1 cellular context compared by ENCODE assay signal in genomic region chr16:13436641-13437423, GRCh38.
TF ChIP-seq lines count a peak whose summit lies in the region.

No MANE protein-coding gene starts in this region.

TF ChIP-seq in GM12878, 131 proteins besides CTCF, POLR2A, EP300 and RAD21 (continued from another document and continues in another):
- TF ChIP-seq ZNF592 (IDR thresholded peaks at IDR 0.05) (peak; percentile 50; the same call in 1 of the 2 replicates), YY1 (IDR thresholded peaks at IDR 0.05; ENCODE audit: low read depth, low read length) (0 out of 2 replicates have a peak, but pooled peaks have one; percentile 12), ATF7 (IDR thresholded peaks at IDR 0.05; ENCODE audit: low read depth) (peak; percentile 85), IRF4 (IDR thresholded peaks at IDR 0.05; ENCODE audit: low read depth, low read length) (peak; percentile 37; the same call in 1 of the 2 replicates), PML (IDR thresholded peaks at IDR 0.05; ENCODE audit: low read length) (0 out of 2 replicates have a peak, but pooled peaks have one; percentile 32), NBN (IDR thresholded peaks at IDR 0.05) (peak; percentile 73; the same call in 1 of the 2 replicates), E2F8 (IDR thresholded peaks at IDR 0.05; ENCODE audit: low read depth, partially characterized antibody) (no peak), TCF7 (IDR thresholded peaks at IDR 0.05; ENCODE audit: borderline replicate concordance) (peak; percentile 82; the same call in 1 of the 2 replicates), SMAD5 (IDR thresholded peaks at IDR 0.05; ENCODE audit: low read depth) (no peak), MTA2 (IDR thresholded peaks at IDR 0.05; ENCODE audit: low read depth) (peak; percentile 90), HDAC2 (IDR thresholded peaks at IDR 0.05) (no peak), TAF1 (IDR thresholded peaks at IDR 0.05; ENCODE audit: borderline replicate concordance, low read depth, low read length) (no peak), ZZZ3 (IDR thresholded peaks at IDR 0.05; ENCODE audit: control insufficient read depth, insufficient read length, low read depth) (no peak), ZBED1 (IDR thresholded peaks at IDR 0.05; ENCODE audit: borderline replicate concordance) (0 out of 2 replicates have a peak, but pooled peaks have one; percentile 50), ZNF384 (IDR thresholded peaks at IDR 0.05; ENCODE audit: borderline replicate concordance, low read depth, low read length) (peak; percentile 15; the same call in 1 of the 2 replicates), ASH2L (IDR thresholded peaks at IDR 0.05; ENCODE audit: borderline replicate concordance, low read depth) (no peak), BCL11A (IDR thresholded peaks at IDR 0.05; ENCODE audit: low read depth, low read length) (peak; percentile 75), BMI1 (IDR thresholded peaks at IDR 0.05; ENCODE audit: borderline replicate concordance) (peak; percentile 98), NFIC (IDR thresholded peaks at IDR 0.05; ENCODE audit: low read depth, low read length) (peak; percentile 77; the same call in 1 of the 2 replicates), CBFB (IDR thresholded peaks at IDR 0.05; ENCODE audit: low read depth) (0 out of 2 replicates have a peak, but pooled peaks have one; percentile 28), DPF2 (IDR thresholded peaks at IDR 0.05) (peak; percentile 84), EZH2 (IDR thresholded peaks at IDR 0.05; ENCODE audit: borderline replicate concordance, control insufficient read depth, low read depth, low read length) (no peak), BACH1 (IDR thresholded peaks at IDR 0.05; ENCODE audit: borderline replicate concordance) (no peak), POU2F2 (IDR thresholded peaks at IDR 0.05; ENCODE audit: borderline replicate concordance, low read depth, low read length) (peak; percentile 21; the same call in 1 of the 3 replicates), SMAD1 (IDR thresholded peaks at IDR 0.05; ENCODE audit: low read depth, partially characterized antibody) (peak; percentile 68), KLF5 (IDR thresholded peaks at IDR 0.05; ENCODE audit: partially characterized antibody) (no peak), PAX5 (IDR thresholded peaks at IDR 0.05; ENCODE audit: borderline replicate concordance, low read depth, low read length) (peak; percentile 76), MEF2B (IDR thresholded peaks at IDR 0.05; ENCODE audit: partially characterized antibody, poor library complexity, severe bottlenecking) (peak; percentile 94), TBL1XR1 (IDR thresholded peaks at IDR 0.05; ENCODE audit: low read depth, low read length) (peak; percentile 64; the same call in 1 of the 2 replicates), ZBTB11 (CRISPR knock-in tag; IDR thresholded peaks at IDR 0.05) (no peak), RELA (IDR thresholded peaks at IDR 0.05; ENCODE audit: borderline replicate concordance, partially characterized antibody) (peak; percentile 84)
- TF ChIP-seq, protein P1, sequence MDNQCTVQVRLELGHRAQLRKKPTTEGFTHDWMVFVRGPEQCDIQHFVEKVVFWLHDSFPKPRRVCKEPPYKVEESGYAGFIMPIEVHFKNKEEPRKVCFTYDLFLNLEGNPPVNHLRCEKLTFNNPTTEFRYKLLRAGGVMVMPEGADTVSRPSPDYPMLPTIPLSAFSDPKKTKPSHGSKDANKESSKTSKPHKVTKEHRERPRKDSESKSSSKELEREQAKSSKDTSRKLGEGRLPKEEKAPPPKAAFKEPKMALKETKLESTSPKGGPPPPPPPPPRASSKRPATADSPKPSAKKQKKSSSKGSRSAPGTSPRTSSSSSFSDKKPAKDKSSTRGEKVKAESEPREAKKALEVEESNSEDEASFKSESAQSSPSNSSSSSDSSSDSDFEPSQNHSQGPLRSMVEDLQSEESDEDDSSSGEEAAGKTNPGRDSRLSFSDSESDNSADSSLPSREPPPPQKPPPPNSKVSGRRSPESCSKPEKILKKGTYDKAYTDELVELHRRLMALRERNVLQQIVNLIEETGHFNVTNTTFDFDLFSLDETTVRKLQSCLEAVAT (IDR thresholded peaks at IDR 0.05) = 0 out of 2 replicates have a peak, but pooled peaks have one; percentile 10
- TF ChIP-seq, protein P2, sequence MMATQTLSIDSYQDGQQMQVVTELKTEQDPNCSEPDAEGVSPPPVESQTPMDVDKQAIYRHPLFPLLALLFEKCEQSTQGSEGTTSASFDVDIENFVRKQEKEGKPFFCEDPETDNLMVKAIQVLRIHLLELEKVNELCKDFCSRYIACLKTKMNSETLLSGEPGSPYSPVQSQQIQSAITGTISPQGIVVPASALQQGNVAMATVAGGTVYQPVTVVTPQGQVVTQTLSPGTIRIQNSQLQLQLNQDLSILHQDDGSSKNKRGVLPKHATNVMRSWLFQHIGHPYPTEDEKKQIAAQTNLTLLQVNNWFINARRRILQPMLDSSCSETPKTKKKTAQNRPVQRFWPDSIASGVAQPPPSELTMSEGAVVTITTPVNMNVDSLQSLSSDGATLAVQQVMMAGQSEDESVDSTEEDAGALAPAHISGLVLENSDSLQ (IDR thresholded peaks at IDR 0.05) = peak; percentile 58; the same call in 1 of the 2 replicates
- TF ChIP-seq, protein P3, sequence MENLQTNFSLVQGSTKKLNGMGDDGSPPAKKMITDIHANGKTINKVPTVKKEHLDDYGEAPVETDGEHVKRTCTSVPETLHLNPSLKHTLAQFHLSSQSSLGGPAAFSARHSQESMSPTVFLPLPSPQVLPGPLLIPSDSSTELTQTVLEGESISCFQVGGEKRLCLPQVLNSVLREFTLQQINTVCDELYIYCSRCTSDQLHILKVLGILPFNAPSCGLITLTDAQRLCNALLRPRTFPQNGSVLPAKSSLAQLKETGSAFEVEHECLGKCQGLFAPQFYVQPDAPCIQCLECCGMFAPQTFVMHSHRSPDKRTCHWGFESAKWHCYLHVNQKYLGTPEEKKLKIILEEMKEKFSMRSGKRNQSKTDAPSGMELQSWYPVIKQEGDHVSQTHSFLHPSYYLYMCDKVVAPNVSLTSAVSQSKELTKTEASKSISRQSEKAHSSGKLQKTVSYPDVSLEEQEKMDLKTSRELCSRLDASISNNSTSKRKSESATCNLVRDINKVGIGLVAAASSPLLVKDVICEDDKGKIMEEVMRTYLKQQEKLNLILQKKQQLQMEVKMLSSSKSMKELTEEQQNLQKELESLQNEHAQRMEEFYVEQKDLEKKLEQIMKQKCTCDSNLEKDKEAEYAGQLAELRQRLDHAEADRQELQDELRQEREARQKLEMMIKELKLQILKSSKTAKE (IDR thresholded peaks at IDR 0.05; ENCODE audit: low read depth, poor library complexity, severe bottlenecking) = peak; percentile 76
- TF ChIP-seq, protein P4, sequence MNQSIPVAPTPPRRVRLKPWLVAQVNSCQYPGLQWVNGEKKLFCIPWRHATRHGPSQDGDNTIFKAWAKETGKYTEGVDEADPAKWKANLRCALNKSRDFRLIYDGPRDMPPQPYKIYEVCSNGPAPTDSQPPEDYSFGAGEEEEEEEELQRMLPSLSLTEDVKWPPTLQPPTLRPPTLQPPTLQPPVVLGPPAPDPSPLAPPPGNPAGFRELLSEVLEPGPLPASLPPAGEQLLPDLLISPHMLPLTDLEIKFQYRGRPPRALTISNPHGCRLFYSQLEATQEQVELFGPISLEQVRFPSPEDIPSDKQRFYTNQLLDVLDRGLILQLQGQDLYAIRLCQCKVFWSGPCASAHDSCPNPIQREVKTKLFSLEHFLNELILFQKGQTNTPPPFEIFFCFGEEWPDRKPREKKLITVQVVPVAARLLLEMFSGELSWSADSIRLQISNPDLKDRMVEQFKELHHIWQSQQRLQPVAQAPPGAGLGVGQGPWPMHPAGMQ (IDR thresholded peaks at IDR 0.05; ENCODE audit: borderline replicate concordance) = no peak
- TF ChIP-seq, protein P5, sequence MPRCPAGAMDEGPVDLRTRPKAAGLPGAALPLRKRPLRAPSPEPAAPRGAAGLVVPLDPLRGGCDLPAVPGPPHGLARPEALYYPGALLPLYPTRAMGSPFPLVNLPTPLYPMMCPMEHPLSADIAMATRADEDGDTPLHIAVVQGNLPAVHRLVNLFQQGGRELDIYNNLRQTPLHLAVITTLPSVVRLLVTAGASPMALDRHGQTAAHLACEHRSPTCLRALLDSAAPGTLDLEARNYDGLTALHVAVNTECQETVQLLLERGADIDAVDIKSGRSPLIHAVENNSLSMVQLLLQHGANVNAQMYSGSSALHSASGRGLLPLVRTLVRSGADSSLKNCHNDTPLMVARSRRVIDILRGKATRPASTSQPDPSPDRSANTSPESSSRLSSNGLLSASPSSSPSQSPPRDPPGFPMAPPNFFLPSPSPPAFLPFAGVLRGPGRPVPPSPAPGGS (IDR thresholded peaks at IDR 0.05; ENCODE audit: borderline replicate concordance, insufficient read depth, low read depth, low read length, poor library complexity, severe bottlenecking) = peak; percentile 91
- TF ChIP-seq, protein P6, sequence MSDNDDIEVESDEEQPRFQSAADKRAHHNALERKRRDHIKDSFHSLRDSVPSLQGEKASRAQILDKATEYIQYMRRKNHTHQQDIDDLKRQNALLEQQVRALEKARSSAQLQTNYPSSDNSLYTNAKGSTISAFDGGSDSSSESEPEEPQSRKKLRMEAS (IDR thresholded peaks at IDR 0.05; ENCODE audit: low read depth, low read length) = peak; percentile 31; the same call in 1 of the 2 replicates
- TF ChIP-seq, protein P7, sequence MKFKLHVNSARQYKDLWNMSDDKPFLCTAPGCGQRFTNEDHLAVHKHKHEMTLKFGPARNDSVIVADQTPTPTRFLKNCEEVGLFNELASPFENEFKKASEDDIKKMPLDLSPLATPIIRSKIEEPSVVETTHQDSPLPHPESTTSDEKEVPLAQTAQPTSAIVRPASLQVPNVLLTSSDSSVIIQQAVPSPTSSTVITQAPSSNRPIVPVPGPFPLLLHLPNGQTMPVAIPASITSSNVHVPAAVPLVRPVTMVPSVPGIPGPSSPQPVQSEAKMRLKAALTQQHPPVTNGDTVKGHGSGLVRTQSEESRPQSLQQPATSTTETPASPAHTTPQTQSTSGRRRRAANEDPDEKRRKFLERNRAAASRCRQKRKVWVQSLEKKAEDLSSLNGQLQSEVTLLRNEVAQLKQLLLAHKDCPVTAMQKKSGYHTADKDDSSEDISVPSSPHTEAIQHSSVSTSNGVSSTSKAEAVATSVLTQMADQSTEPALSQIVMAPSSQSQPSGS (IDR thresholded peaks at IDR 0.05; ENCODE audit: low read length) = peak; percentile 67
